ENCODE assay signal across 14 cellular contexts in the genomic region with DNA sequence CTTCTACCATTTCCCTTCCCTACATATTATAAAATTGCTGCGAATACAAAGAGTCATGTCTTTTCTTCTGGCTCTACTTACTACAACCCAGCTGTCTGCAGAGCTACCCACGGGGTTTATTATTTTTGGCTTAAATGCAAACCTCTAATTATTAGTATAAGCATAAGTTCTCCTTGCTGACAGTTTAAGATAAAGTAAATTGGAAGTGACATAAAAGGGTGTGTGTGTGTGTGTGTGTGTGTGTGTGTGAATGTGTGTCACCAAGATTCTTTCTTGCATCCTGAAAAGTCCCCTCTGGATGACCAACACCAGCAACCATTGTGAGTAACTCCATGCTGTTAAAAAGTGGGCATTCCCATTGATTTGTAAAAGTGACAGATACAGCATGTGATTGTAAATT.
A peak's percentile ranks its signal among the peaks of the same experiment; 100 is the strongest.
DNase-seq lines count a peak whose midpoint lies in the region; ATAC-seq and TF ChIP-seq lines count a peak whose summit lies in the region.
"Had no signal": no experiment of that assay in that cellular context is flagged by ENCODE, and none has a peak within 500 bp of the region (broad histone marks: within the 10 kb centered on the region; RNA-seq: fewer than 3 reads in every experiment).

No MANE protein-coding gene starts in this region.

- no peaks in the 10 kb centered on the region for H3K79me2 ChIP-seq in neural progenitor cell (ENCODE audit: low read depth)

- H4K20me1 ChIP-seq in neural progenitor cell (ENCODE audit: low read depth): no peaks in the 10 kb centered on the region

- no peak overlapping the region for H3K27ac ChIP-seq in neural progenitor cell

- no peak for ATAC-seq in activated CD4-positive, CD25-positive, alpha-beta regulatory T cell treated with anti-CD3 and anti-CD28 coated beads, Interleukin-2, amount 50 U/mL, for 24 hours
- ATAC-seq in activated T-cell treated with anti-CD3 and anti-CD28 coated beads, Interleukin-2, amount 50 U/mL, for 72 hours (replicated peaks in 1 of 2): no peak
- ATAC-seq: T-helper 17 cell had no signal

- H3K4me3 ChIP-seq in neural progenitor cell: no peak overlapping the region

- H3K9me3 ChIP-seq in neural progenitor cell (ENCODE audit: low read depth): no peaks in the 10 kb centered on the region

- peaks cover 8% of the 10 kb centered on the region for H3K36me3 Mint-ChIP-seq in neural progenitor cell
- H3K36me3 Mint-ChIP-seq in activated T-cell treated with anti-CD3 and anti-CD28 coated beads, Interleukin-2, amount 50 U/mL, for 72 hours (ENCODE audit: insufficient read depth in 2 of 2): no peaks in the 10 kb centered on the region
- H3K36me3 Mint-ChIP-seq: activated naive CD8-positive, alpha-beta T cell treated with anti-CD3 and anti-CD28 coated beads for 36 hours; CD4-positive, CD25-positive, alpha-beta regulatory T cell had no signal

- TF ChIP-seq CTCF in neural progenitor cell (IDR thresholded peaks at IDR 0.05): no peak

- peaks cover 7% of the 10 kb centered on the region for H3F3A ChIP-seq in neural progenitor cell (ENCODE audit: low read depth)

- H3K36me3 ChIP-seq in neural progenitor cell: no peaks in the 10 kb centered on the region

- no peak overlapping the region for H3K9ac ChIP-seq in neural progenitor cell

- H3K27me3 Mint-ChIP-seq in neural progenitor cell (ENCODE audit: insufficient read depth, low read depth): peaks cover 5% of the 10 kb centered on the region
- H3K27me3 Mint-ChIP-seq in activated T-cell treated with anti-CD3 and anti-CD28 coated beads, Interleukin-2, amount 50 U/mL, for 72 hours (ENCODE audit: low read depth): no peaks in the 10 kb centered on the region
- H3K27me3 Mint-ChIP-seq: activated naive CD8-positive, alpha-beta T cell treated with anti-CD3 and anti-CD28 coated beads for 36 hours; CD4-positive, CD25-positive, alpha-beta regulatory T cell; T-helper 17 cell had no signal

- no peak overlapping the region for H2AFZ ChIP-seq in neural progenitor cell (replicated peaks)

- no peak overlapping the region for H3K4me3 Mint-ChIP-seq in neural progenitor cell
- no peak overlapping the region for H3K4me3 Mint-ChIP-seq in activated T-cell treated with anti-CD3 and anti-CD28 coated beads, Interleukin-2, amount 50 U/mL, for 72 hours
- H3K4me3 Mint-ChIP-seq: activated naive CD8-positive, alpha-beta T cell treated with anti-CD3 and anti-CD28 coated beads for 36 hours; CD4-positive, CD25-positive, alpha-beta regulatory T cell; T-helper 17 cell had no signal

- peaks cover 58% of the 10 kb centered on the region for H3K4me1 Mint-ChIP-seq in neural progenitor cell
- H3K4me1 Mint-ChIP-seq in activated T-cell treated with anti-CD3 and anti-CD28 coated beads, Interleukin-2, amount 50 U/mL, for 72 hours (ENCODE audit: low read depth): no peaks in the 10 kb centered on the region
- H3K4me1 Mint-ChIP-seq: activated naive CD8-positive, alpha-beta T cell treated with anti-CD3 and anti-CD28 coated beads for 36 hours; CD4-positive, CD25-positive, alpha-beta regulatory T cell; T-helper 17 cell had no signal

- H3K4me1 ChIP-seq in neural progenitor cell: peaks cover 23% of the 10 kb centered on the region

- peaks cover 13% of the 10 kb centered on the region for H3K9me3 Mint-ChIP-seq in neural progenitor cell
- peaks cover 0 to 2% of the 10 kb centered on the region in 2 donors for H3K9me3 Mint-ChIP-seq in activated T-cell treated with anti-CD3 and anti-CD28 coated beads, Interleukin-2, amount 50 U/mL, for 72 hours

- peak overlapping the region; percentile 91 for H3K27ac Mint-ChIP-seq in neural progenitor cell
- no peak overlapping the region for H3K27ac Mint-ChIP-seq in activated T-cell treated with anti-CD3 and anti-CD28 coated beads, Interleukin-2, amount 50 U/mL, for 72 hours
- H3K27ac Mint-ChIP-seq: activated naive CD8-positive, alpha-beta T cell treated with anti-CD3 and anti-CD28 coated beads for 36 hours; CD4-positive, CD25-positive, alpha-beta regulatory T cell; T-helper 17 cell had no signal

- peak; percentile 8 for DNase-seq in EH (ENCODE audit: low read depth)
- DNase-seq in fibroblast of gingiva (ENCODE audit: low read depth): peak; percentile 74
- DNase-seq in neural progenitor cell (ENCODE audit: low spot score): no peak
- no peak for DNase-seq in NCI-H2081 treated with DMSO at 0.1 percent for 48 hours (lab: John Stamatoyannopoulos, UW)
- DNase-seq in activated T-cell treated with anti-CD3 and anti-CD28 coated beads, Interleukin-2, amount 50 U/mL, for 72 hours: no peak
- DNase-seq in activated naive CD4-positive, alpha-beta T cell treated with anti-CD3 and anti-CD28 coated beads, Interleukin-2, amount 50 U/mL, for 16 hours: no peak
- DNase-seq: activated CD8-positive, alpha-beta memory T cell treated with anti-CD3 and anti-CD28 coated beads for 24 hours; activated naive CD8-positive, alpha-beta T cell treated with anti-CD3 and anti-CD28 coated beads for 36 hours; CD4-positive, CD25-positive, alpha-beta regulatory T cell; effector CD4-positive, alpha-beta T cell; NCI-H1436 treated with DMSO at 0.1 percent for 48 hours; T-helper 17 cell had no signal

- H3K27me3 ChIP-seq in neural progenitor cell: no peaks in the 10 kb centered on the region

- no peak overlapping the region for H3K4me2 ChIP-seq in neural progenitor cell

TF ChIP-seq in PFSK-1, 5 proteins besides CTCF, POLR2A, EP300 and RAD21:
- peak; percentile 77; the same call in 1 of the 2 replicates for TF ChIP-seq TAF1 (IDR thresholded peaks at IDR 0.05; ENCODE audit: borderline replicate concordance, insufficient read depth, low read length)
- TF ChIP-seq, protein P1, sequence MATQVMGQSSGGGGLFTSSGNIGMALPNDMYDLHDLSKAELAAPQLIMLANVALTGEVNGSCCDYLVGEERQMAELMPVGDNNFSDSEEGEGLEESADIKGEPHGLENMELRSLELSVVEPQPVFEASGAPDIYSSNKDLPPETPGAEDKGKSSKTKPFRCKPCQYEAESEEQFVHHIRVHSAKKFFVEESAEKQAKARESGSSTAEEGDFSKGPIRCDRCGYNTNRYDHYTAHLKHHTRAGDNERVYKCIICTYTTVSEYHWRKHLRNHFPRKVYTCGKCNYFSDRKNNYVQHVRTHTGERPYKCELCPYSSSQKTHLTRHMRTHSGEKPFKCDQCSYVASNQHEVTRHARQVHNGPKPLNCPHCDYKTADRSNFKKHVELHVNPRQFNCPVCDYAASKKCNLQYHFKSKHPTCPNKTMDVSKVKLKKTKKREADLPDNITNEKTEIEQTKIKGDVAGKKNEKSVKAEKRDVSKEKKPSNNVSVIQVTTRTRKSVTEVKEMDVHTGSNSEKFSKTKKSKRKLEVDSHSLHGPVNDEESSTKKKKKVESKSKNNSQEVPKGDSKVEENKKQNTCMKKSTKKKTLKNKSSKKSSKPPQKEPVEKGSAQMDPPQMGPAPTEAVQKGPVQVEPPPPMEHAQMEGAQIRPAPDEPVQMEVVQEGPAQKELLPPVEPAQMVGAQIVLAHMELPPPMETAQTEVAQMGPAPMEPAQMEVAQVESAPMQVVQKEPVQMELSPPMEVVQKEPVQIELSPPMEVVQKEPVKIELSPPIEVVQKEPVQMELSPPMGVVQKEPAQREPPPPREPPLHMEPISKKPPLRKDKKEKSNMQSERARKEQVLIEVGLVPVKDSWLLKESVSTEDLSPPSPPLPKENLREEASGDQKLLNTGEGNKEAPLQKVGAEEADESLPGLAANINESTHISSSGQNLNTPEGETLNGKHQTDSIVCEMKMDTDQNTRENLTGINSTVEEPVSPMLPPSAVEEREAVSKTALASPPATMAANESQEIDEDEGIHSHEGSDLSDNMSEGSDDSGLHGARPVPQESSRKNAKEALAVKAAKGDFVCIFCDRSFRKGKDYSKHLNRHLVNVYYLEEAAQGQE (IDR thresholded peaks at IDR 0.05; ENCODE audit: insufficient read depth in 1 of 2, low read depth in 2 of 2, low read length in 2 of 2): peak in 1 of 2 experiments; percentile 50; a peak in 1 of 4 replicates
- TF ChIP-seq POLR2AphosphoS5 (IDR thresholded peaks at IDR 0.05; ENCODE audit: low read depth, low read length): peak; percentile 65; the same call in 1 of the 2 replicates
- TF ChIP-seq FOXP2 (optimal IDR thresholded peaks at IDR 0.05; ENCODE audit: borderline replicate concordance, extremely low read depth, extremely low read length, insufficient read depth): no peak
- TF ChIP-seq SIN3A (IDR thresholded peaks at IDR 0.05; ENCODE audit: borderline replicate concordance, insufficient read depth, low read length): peak; percentile 81; the same call in 1 of the 2 replicates

Comparison
In these comparisons a context has a peak if more than half of its experiments do, and no peak if none do; other contexts are left out.
1. DNase-seq: peak in EH (single experiment) and fibroblast of gingiva (single experiment); none in neural progenitor cell (single experiment), NCI-H2081 treated with DMSO at 0.1 percent for 48 hours (single experiment), activated T-cell treated with anti-CD3 and anti-CD28 coated beads, Interleukin-2, amount 50 U/mL, for 72 hours (0 of 2) and activated naive CD4-positive, alpha-beta T cell treated with anti-CD3 and anti-CD28 coated beads, Interleukin-2, amount 50 U/mL, for 16 hours (single experiment).